ENCODE assay signal across 1 cellular context in the genomic region with DNA sequence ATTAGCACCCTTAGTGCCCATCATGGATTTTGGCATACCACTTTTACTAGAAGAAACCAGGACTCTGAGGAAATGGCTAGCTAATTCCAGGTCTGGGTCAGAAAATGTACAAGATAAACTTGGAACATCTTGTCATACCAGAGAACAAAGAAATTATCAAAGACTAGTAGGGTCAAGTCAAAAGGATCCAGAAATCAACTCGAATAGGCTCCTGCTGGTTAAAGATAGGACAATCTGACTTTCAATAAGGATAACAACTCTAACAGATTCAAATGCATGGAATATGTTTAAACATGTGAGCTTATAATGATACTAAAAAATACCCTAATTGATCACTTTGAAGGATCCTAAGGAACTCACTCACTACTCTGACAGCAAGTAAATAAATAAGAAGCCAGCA.
TF ChIP-seq lines count a peak whose summit lies in the region.

No MANE protein-coding gene starts in this region.

TF ChIP-seq in K562, 482 proteins besides CTCF, POLR2A, EP300 and RAD21 (continued from another document and continues in another):
- TF ChIP-seq, protein P1, sequence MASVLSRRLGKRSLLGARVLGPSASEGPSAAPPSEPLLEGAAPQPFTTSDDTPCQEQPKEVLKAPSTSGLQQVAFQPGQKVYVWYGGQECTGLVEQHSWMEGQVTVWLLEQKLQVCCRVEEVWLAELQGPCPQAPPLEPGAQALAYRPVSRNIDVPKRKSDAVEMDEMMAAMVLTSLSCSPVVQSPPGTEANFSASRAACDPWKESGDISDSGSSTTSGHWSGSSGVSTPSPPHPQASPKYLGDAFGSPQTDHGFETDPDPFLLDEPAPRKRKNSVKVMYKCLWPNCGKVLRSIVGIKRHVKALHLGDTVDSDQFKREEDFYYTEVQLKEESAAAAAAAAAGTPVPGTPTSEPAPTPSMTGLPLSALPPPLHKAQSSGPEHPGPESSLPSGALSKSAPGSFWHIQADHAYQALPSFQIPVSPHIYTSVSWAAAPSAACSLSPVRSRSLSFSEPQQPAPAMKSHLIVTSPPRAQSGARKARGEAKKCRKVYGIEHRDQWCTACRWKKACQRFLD (CRISPR knock-in tag; IDR thresholded peaks at IDR 0.05), result no peak
- TF ChIP-seq TAL1 (IDR thresholded peaks at IDR 0.05) (peak; percentile 54; the same call in 1 of the 2 replicates), TOE1 (IDR thresholded peaks at IDR 0.05; ENCODE audit: borderline replicate concordance) (no peak), TOE1 (CRISPR knock-in tag; IDR thresholded peaks at IDR 0.05; ENCODE audit: borderline replicate concordance, low read depth) (no peak), BRF1 (IDR thresholded peaks at IDR 0.05; ENCODE audit: borderline replicate concordance, extremely low read depth, insufficient read length) (no peak), PML (IDR thresholded peaks at IDR 0.05; ENCODE audit: low read length) (no peak), ZBED1 (IDR thresholded peaks at IDR 0.05) (no peak), KDM4B (IDR thresholded peaks at IDR 0.05; ENCODE audit: borderline replicate concordance in 2 of 2, low read depth in 1 of 2) (no peak), NCOA4 (IDR thresholded peaks at IDR 0.05; ENCODE audit: partially characterized antibody) (no peak), DPF2 (IDR thresholded peaks at IDR 0.05) (no peak), SP2 (IDR thresholded peaks at IDR 0.05; ENCODE audit: extremely low read depth, low read depth, low read length, poor library complexity, severe bottlenecking) (no peak), KLF10 (CRISPR knock-in tag; IDR thresholded peaks at IDR 0.05) (no peak), NCOR1 (IDR thresholded peaks at IDR 0.05) (peak; percentile 45; the same call in 1 of the 2 replicates), ZFP1 (CRISPR knock-in tag; IDR thresholded peaks at IDR 0.05) (no peak), TARDBP (IDR thresholded peaks at IDR 0.05) (no peak), TBP (optimal IDR thresholded peaks at IDR 0.05; ENCODE audit: low read depth, low read length) (no peak), MXI1 (IDR thresholded peaks at IDR 0.05; ENCODE audit: low read depth, low read length) (no peak), MCM7 (IDR thresholded peaks at IDR 0.05) (no peak), ZSCAN29 (IDR thresholded peaks at IDR 0.05) (no peak), TEAD4 (IDR thresholded peaks at IDR 0.05; ENCODE audit: low read length) (peak; percentile 35; the same call in 1 of the 2 replicates), TEAD4 (CRISPR knock-in tag; IDR thresholded peaks at IDR 0.05; ENCODE audit: borderline replicate concordance) (no peak), ZNF274 (IDR thresholded peaks at IDR 0.05; ENCODE audit: borderline replicate concordance, low read depth, low read length) (no peak), ZBTB7A (IDR thresholded peaks at IDR 0.05; ENCODE audit: borderline replicate concordance, control insufficient read depth, low read depth, low read length) (no peak), ZNF778 (CRISPR knock-in tag; IDR thresholded peaks at IDR 0.05) (no peak)
- TF ChIP-seq, protein P2, sequence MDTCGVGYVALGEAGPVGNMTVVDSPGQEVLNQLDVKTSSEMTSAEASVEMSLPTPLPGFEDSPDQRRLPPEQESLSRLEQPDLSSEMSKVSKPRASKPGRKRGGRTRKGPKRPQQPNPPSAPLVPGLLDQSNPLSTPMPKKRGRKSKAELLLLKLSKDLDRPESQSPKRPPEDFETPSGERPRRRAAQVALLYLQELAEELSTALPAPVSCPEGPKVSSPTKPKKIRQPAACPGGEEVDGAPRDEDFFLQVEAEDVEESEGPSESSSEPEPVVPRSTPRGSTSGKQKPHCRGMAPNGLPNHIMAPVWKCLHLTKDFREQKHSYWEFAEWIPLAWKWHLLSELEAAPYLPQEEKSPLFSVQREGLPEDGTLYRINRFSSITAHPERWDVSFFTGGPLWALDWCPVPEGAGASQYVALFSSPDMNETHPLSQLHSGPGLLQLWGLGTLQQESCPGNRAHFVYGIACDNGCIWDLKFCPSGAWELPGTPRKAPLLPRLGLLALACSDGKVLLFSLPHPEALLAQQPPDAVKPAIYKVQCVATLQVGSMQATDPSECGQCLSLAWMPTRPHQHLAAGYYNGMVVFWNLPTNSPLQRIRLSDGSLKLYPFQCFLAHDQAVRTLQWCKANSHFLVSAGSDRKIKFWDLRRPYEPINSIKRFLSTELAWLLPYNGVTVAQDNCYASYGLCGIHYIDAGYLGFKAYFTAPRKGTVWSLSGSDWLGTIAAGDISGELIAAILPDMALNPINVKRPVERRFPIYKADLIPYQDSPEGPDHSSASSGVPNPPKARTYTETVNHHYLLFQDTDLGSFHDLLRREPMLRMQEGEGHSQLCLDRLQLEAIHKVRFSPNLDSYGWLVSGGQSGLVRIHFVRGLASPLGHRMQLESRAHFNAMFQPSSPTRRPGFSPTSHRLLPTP (IDR thresholded peaks at IDR 0.05; ENCODE audit: borderline replicate concordance, extremely low read depth, insufficient read length), result no peak
- TF ChIP-seq, protein P3, sequence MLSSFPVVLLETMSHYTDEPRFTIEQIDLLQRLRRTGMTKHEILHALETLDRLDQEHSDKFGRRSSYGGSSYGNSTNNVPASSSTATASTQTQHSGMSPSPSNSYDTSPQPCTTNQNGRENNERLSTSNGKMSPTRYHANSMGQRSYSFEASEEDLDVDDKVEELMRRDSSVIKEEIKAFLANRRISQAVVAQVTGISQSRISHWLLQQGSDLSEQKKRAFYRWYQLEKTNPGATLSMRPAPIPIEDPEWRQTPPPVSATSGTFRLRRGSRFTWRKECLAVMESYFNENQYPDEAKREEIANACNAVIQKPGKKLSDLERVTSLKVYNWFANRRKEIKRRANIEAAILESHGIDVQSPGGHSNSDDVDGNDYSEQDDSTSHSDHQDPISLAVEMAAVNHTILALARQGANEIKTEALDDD (IDR thresholded peaks at IDR 0.05), result peak; percentile 76
- TF ChIP-seq, protein P4, sequence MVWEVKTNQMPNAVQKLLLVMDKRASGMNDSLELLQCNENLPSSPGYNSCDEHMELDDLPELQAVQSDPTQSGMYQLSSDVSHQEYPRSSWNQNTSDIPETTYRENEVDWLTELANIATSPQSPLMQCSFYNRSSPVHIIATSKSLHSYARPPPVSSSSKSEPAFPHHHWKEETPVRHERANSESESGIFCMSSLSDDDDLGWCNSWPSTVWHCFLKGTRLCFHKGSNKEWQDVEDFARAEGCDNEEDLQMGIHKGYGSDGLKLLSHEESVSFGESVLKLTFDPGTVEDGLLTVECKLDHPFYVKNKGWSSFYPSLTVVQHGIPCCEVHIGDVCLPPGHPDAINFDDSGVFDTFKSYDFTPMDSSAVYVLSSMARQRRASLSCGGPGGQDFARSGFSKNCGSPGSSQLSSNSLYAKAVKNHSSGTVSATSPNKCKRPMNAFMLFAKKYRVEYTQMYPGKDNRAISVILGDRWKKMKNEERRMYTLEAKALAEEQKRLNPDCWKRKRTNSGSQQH (CRISPR knock-in tag; IDR thresholded peaks at IDR 0.05), result no peak
- TF ChIP-seq, protein P5, sequence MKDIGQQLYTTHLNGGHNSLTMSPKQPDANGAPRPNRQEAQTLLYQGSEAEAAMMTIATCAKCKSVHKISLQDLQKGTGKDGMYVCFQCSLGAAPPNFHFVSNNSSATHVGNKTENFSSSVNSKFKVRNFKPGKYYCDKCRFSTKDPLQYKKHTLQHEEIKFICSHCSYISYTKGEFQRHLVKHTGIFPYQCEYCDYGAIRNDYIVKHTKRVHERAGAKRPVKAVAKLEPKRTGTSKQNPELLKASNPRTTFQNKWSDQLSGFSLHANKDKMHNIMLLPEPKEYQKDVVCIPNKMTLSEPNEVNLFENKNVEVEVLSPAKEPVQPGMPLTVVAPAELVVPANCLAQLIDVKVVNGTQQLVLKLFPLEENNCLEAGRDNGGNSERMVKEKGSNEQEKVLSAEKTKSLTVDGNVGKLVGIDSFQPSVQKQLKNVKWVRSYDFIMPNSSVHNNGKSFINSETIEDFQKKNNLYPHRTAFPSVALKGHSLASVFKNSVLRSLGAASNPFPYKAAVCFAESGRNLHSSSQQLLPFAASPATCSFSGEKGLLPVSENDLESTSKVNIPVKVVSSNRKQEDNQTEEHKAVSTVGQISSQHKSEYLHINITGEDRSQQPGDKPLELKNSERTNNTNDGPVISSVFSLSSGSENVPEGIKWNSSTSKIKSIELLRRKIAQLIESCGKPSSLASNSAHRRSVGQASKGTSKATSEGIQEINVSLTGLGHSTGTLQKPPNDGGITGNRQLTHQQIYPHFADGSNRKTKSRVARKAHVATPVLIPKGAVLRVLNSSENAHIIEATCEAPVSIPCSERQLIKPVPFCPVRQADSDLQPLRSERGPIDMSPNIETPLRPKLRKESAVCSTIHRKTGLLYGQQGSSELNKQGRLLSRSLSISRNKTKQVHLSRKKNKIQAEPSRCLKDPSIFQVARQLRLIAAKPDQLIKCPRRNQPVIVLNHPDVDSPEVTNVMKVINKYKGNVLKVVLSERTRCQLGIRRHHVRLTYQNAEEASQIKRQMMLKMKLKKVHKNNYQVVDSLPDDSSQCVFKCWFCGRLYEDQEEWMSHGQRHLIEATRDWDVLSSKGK (CRISPR knock-in tag; IDR thresholded peaks at IDR 0.05), result no peak
- TF ChIP-seq, protein P6, sequence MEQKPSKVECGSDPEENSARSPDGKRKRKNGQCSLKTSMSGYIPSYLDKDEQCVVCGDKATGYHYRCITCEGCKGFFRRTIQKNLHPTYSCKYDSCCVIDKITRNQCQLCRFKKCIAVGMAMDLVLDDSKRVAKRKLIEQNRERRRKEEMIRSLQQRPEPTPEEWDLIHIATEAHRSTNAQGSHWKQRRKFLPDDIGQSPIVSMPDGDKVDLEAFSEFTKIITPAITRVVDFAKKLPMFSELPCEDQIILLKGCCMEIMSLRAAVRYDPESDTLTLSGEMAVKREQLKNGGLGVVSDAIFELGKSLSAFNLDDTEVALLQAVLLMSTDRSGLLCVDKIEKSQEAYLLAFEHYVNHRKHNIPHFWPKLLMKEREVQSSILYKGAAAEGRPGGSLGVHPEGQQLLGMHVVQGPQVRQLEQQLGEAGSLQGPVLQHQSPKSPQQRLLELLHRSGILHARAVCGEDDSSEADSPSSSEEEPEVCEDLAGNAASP (IDR thresholded peaks at IDR 0.05), result no peak
- TF ChIP-seq, protein P7, sequence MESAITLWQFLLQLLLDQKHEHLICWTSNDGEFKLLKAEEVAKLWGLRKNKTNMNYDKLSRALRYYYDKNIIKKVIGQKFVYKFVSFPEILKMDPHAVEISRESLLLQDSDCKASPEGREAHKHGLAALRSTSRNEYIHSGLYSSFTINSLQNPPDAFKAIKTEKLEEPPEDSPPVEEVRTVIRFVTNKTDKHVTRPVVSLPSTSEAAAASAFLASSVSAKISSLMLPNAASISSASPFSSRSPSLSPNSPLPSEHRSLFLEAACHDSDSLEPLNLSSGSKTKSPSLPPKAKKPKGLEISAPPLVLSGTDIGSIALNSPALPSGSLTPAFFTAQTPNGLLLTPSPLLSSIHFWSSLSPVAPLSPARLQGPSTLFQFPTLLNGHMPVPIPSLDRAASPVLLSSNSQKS (CRISPR knock-in tag; IDR thresholded peaks at IDR 0.05), result no peak
- TF ChIP-seq, protein P8, sequence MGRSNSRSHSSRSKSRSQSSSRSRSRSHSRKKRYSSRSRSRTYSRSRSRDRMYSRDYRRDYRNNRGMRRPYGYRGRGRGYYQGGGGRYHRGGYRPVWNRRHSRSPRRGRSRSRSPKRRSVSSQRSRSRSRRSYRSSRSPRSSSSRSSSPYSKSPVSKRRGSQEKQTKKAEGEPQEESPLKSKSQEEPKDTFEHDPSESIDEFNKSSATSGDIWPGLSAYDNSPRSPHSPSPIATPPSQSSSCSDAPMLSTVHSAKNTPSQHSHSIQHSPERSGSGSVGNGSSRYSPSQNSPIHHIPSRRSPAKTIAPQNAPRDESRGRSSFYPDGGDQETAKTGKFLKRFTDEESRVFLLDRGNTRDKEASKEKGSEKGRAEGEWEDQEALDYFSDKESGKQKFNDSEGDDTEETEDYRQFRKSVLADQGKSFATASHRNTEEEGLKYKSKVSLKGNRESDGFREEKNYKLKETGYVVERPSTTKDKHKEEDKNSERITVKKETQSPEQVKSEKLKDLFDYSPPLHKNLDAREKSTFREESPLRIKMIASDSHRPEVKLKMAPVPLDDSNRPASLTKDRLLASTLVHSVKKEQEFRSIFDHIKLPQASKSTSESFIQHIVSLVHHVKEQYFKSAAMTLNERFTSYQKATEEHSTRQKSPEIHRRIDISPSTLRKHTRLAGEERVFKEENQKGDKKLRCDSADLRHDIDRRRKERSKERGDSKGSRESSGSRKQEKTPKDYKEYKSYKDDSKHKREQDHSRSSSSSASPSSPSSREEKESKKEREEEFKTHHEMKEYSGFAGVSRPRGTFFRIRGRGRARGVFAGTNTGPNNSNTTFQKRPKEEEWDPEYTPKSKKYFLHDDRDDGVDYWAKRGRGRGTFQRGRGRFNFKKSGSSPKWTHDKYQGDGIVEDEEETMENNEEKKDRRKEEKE (IDR thresholded peaks at IDR 0.05; ENCODE audit: borderline replicate concordance in 1 of 2, control insufficient read depth in 1 of 2, low read depth in 2 of 2, low read length in 1 of 2), result no peak
